In genomic region chr7:36763084-36763807, GRCh38 we compare ENCODE assay signal across 19 cellular contexts. TPM values are rescaled to one million over a fixed set of nuclear protein-coding genes. Genes with fewer than 3 reads are reported as not detected.
DNase-seq lines count a peak whose midpoint lies in the region; ATAC-seq, FAIRE-seq and TF ChIP-seq lines count a peak whose summit lies in the region.
"Had no signal": no experiment of that assay in that cellular context is flagged by ENCODE, and none has a peak within 500 bp of the region (broad histone marks: within the 10 kb centered on the region; RNA-seq: fewer than 3 reads in every experiment).

No MANE protein-coding gene starts in this region.

- H3K9ac ChIP-seq in astrocyte (ENCODE audit: low read length) = no peak overlapping the region
- H3K9ac ChIP-seq in Karpas-422 (ENCODE audit: low read length) = no peak overlapping the region

- H3K4me1 ChIP-seq in HAP-1 (peaks cover 18% of the 10 kb centered on the region), astrocyte (ENCODE audit: insufficient read depth, low read length) (peaks cover 4% of the 10 kb centered on the region), Karpas-422 (ENCODE audit: low read length) (no peaks in the 10 kb centered on the region)
- H3K4me1 ChIP-seq: gastroesophageal sphincter had no signal

- H3K4me3 Mint-ChIP-seq in astrocyte (ENCODE audit: unreplicated experiment) = no peak overlapping the region
- no peak overlapping the region for H3K4me3 Mint-ChIP-seq in activated T-cell treated with anti-CD3 and anti-CD28 coated beads, Interleukin-2, amount 50 U/mL, for 72 hours
- H3K4me3 Mint-ChIP-seq: activated CD8-positive, alpha-beta T cell treated with anti-CD3 and anti-CD28 coated beads, Interleukin-2, amount 10 ng/mL, durations not matched to agents 7 days and 5 days; activated T-helper 1 cell treated with anti-CD3 and anti-CD28 coated beads, Interleukin-12 subunit alpha, Interleukin-12 subunit beta, Interleukin-2, Interleukin-4 antibody, amounts not matched to agents 30 ng/mL and 10 ng/mL and 1 ng/mL, durations not matched to agents 14 hours and 24 hours and 36 hours had no signal

- peaks cover 2% of the 10 kb centered on the region for H3K9me3 Mint-ChIP-seq in astrocyte (ENCODE audit: unreplicated experiment)
- H3K9me3 Mint-ChIP-seq in activated T-cell treated with anti-CD3 and anti-CD28 coated beads, Interleukin-2, amount 50 U/mL, for 72 hours = peaks cover 3 to 4% of the 10 kb centered on the region in 2 donors
- H3K9me3 Mint-ChIP-seq: activated T-helper 1 cell treated with anti-CD3 and anti-CD28 coated beads, Interleukin-12 subunit alpha, Interleukin-12 subunit beta, Interleukin-2, Interleukin-4 antibody, amounts not matched to agents 30 ng/mL and 10 ng/mL and 1 ng/mL, durations not matched to agents 14 hours and 24 hours and 36 hours had no signal

- H3K27me3 Mint-ChIP-seq in astrocyte (ENCODE audit: low read depth, unreplicated experiment) = no peaks in the 10 kb centered on the region
- H3K27me3 Mint-ChIP-seq in activated T-cell treated with anti-CD3 and anti-CD28 coated beads, Interleukin-2, amount 50 U/mL, for 72 hours (ENCODE audit: low read depth) = no peaks in the 10 kb centered on the region

- no peak overlapping the region for H3K27ac ChIP-seq in astrocyte (ENCODE audit: low read depth, low read length)
- H3K27ac ChIP-seq in Karpas-422 (ENCODE audit: low read length) = no peak overlapping the region
- H3K27ac ChIP-seq: C4-2B, gastroesophageal sphincter, SK-N-MC, VCaP had no signal

- H3K9me2 ChIP-seq in Karpas-422 (replicated peaks; ENCODE audit: insufficient read depth, low read length) = no peaks in the 10 kb centered on the region

- H3K9me3 ChIP-seq in HAP-1 (no peaks in the 10 kb centered on the region), astrocyte (ENCODE audit: insufficient read depth, low read depth, low read length) (no peaks in the 10 kb centered on the region), Karpas-422 (ENCODE audit: low read length) (no peaks in the 10 kb centered on the region)
- H3K9me3 ChIP-seq: gastroesophageal sphincter had no signal

- H4K20me1 ChIP-seq in astrocyte (ENCODE audit: insufficient read depth, low read length) (no peaks in the 10 kb centered on the region), Karpas-422 (ENCODE audit: insufficient read depth, low read depth, low read length) (no peaks in the 10 kb centered on the region)

- ATAC-seq in activated T-cell treated with anti-CD3 and anti-CD28 coated beads, Interleukin-2, amount 50 U/mL, for 72 hours (replicated peaks in 1 of 2) = no peak
- no peak for ATAC-seq in HG03460 (IDR thresholded peaks at IDR 0.05; ENCODE audit: unreplicated experiment)
- ATAC-seq: activated CD8-positive, alpha-beta T cell treated with anti-CD3 and anti-CD28 coated beads, Interleukin-2, amount 10 ng/mL, durations not matched to agents 7 days and 5 days; gastroesophageal sphincter had no signal

- DNase-seq in EH (ENCODE audit: low read depth) (peak; percentile 30), HAP-1 (ENCODE audit: low spot score in 2 of 2) (peak; percentile 24 to 39), astrocyte (ENCODE audit: low read depth) (peak; percentile 48), left kidney (ENCODE audit: low read depth, low spot score) (peak; percentile 16), GM13977 (ENCODE audit: low spot score) (no peak), Karpas-422 (no peak)
- DNase-seq in activated T-cell treated with anti-CD3 and anti-CD28 coated beads, Interleukin-2, amount 50 U/mL, for 72 hours = no peak
- DNase-seq: activated CD8-positive, alpha-beta T cell treated with anti-CD3 and anti-CD28 coated beads, Interleukin-2, amount 10 ng/mL, durations not matched to agents 7 days and 5 days; DMS79 treated with DMSO at 0.1 percent for 48 hours; NCI-H1417 treated with DMSO at 0.1 percent for 48 hours; NCI-H446; nucleus accumbens; OCI-M1 had no signal

- H3K27me3 ChIP-seq in HAP-1 (ENCODE audit: low read depth) (no peaks in the 10 kb centered on the region), astrocyte (ENCODE audit: insufficient read depth, low read length) (no peaks in the 10 kb centered on the region), Karpas-422 (ENCODE audit: low read length) (no peaks in the 10 kb centered on the region)
- H3K27me3 ChIP-seq: gastroesophageal sphincter had no signal

- H3K36me3 ChIP-seq in HAP-1 (replicated peaks) (no peaks in the 10 kb centered on the region), astrocyte (ENCODE audit: insufficient read depth, low read length) (no peaks in the 10 kb centered on the region), Karpas-422 (ENCODE audit: insufficient read depth, low read length) (no peaks in the 10 kb centered on the region)
- H3K36me3 ChIP-seq: gastroesophageal sphincter had no signal

- H3K27ac Mint-ChIP-seq in astrocyte (ENCODE audit: unreplicated experiment) = peak overlapping the region; percentile 88
- H3K27ac Mint-ChIP-seq in activated T-cell treated with anti-CD3 and anti-CD28 coated beads, Interleukin-2, amount 50 U/mL, for 72 hours = no peak overlapping the region
- H3K27ac Mint-ChIP-seq: activated CD8-positive, alpha-beta T cell treated with anti-CD3 and anti-CD28 coated beads, Interleukin-2, amount 10 ng/mL, durations not matched to agents 7 days and 5 days; activated T-helper 1 cell treated with anti-CD3 and anti-CD28 coated beads, Interleukin-12 subunit alpha, Interleukin-12 subunit beta, Interleukin-2, Interleukin-4 antibody, amounts not matched to agents 30 ng/mL and 10 ng/mL and 1 ng/mL, durations not matched to agents 14 hours and 24 hours and 36 hours had no signal

- peaks cover 14% of the 10 kb centered on the region for H3K4me1 Mint-ChIP-seq in astrocyte (ENCODE audit: low read depth, unreplicated experiment)
- peaks cover 25% of the 10 kb centered on the region for H3K4me1 Mint-ChIP-seq in activated T-cell treated with anti-CD3 and anti-CD28 coated beads, Interleukin-2, amount 50 U/mL, for 72 hours (ENCODE audit: low read depth)

- peaks cover 2% of the 10 kb centered on the region for H3K36me3 Mint-ChIP-seq in astrocyte (ENCODE audit: low read depth, unreplicated experiment)
- H3K36me3 Mint-ChIP-seq in activated T-cell treated with anti-CD3 and anti-CD28 coated beads, Interleukin-2, amount 50 U/mL, for 72 hours (ENCODE audit: insufficient read depth in 2 of 2) = no peaks in the 10 kb centered on the region

- no peak overlapping the region for H3K4me3 ChIP-seq in HAP-1
- no peak overlapping the region for H3K4me3 ChIP-seq in astrocyte (ENCODE audit: insufficient read depth, low read depth, low read length)
- H3K4me3 ChIP-seq in Karpas-422 (ENCODE audit: low read length) = no peak overlapping the region
- H3K4me3 ChIP-seq: gastroesophageal sphincter, SK-N-MC had no signal

- TF ChIP-seq CTCF in astrocyte (IDR thresholded peaks at IDR 0.05; ENCODE audit: insufficient read depth, low read depth, low read length) = no peak
- no peak for TF ChIP-seq CTCF in GM13977 (IDR thresholded peaks at IDR 0.05; ENCODE audit: extremely low read depth, insufficient read depth, missing control alignments)

- H2AFZ ChIP-seq in astrocyte (ENCODE audit: low read depth, low read length) (peak overlapping the region; percentile 70), Karpas-422 (ENCODE audit: low read length) (no peak overlapping the region)

- no peak for FAIRE-seq in astrocyte (lab: Jason Lieb, UNC)

- in situ Hi-C loops in HAP-1 (cut with MboI; ENCODE audit: low sequenced_read_pairs) (no loop called here), GM13977 (cut with MboI; ENCODE audit: low pct_unique_long_range_greater_than_20kb, low sequenced_read_pairs, unreplicated experiment) (no loop called here)

- H3K4me2 ChIP-seq in astrocyte (ENCODE audit: low read length) (no peak overlapping the region), Karpas-422 (ENCODE audit: low read depth, low read length, poor library complexity, severe bottlenecking) (no peak overlapping the region)

- no peaks in the 10 kb centered on the region for H3K79me2 ChIP-seq in astrocyte (ENCODE audit: insufficient read depth, low read length)
- no peaks in the 10 kb centered on the region for H3K79me2 ChIP-seq in Karpas-422 (ENCODE audit: low read length)

RNA-seq across cellular contexts. Expression of gene AOAH, which starts 39.0 kb away (rescaled TPM):
- total RNA-seq in astrocyte = not detected in 2 replicates
- 10 to 100 TPM; 18.8 to 23.5 TPM for total RNA-seq in activated T-cell treated with anti-CD3 and anti-CD28 coated beads, Interleukin-2, amount 50 U/mL, for 72 hours
- total RNA-seq in Karpas-422 (2014; rRNA removed; shearing (Covaris generic); ENCODE audit: low replicate concordance) = 1.4 TPM in 1 of 2 replicates, not detected in the other

Comparison
In these comparisons a context has a peak if more than half of its experiments do, and no peak if none do; other contexts are left out.
1. DNase-seq: peak in EH (single experiment), HAP-1 (2 of 2), astrocyte (single experiment) and left kidney (single experiment); none in activated T-cell treated with anti-CD3 and anti-CD28 coated beads, Interleukin-2, amount 50 U/mL, for 72 hours (0 of 2), GM13977 (single experiment) and Karpas-422 (single experiment).